ENCODE assay signal across 8 cellular contexts in the genomic region with DNA sequence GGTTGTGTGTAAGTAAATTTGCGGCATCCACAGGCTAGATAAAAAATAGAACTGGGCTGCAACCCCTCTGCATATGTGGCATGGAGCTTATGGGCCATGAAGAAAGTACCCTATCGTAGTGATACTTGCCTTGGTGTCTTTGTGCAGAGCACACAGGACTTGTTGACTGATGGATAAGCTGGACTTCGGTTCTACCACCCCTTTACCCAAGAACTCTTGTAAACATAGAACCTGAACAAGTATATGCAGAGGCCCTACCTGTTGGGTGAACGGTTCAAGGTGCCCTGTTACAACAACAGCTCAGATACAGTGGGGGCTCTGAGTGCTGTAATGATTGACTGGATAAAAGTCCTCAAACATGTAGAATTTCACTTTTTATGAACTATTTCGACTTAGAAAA.
"Had no signal": no experiment of that assay in that cellular context is flagged by ENCODE, and none has a peak within 500 bp of the region (broad histone marks: within the 10 kb centered on the region; RNA-seq: fewer than 3 reads in every experiment).

No MANE protein-coding gene starts in this region.

- FAIRE-seq: G401.6, GM12878, GM12891, GM12892, GM18507, GM19239 had no signal

- DNase-seq: GDM1, GF-D8 had no signal

- H3K4me3 ChIP-seq: GM12878 had no signal

- ATAC-seq: GM12878 had no signal
